Comparison of ENCODE assay signal across 30 cellular contexts in the genomic region with DNA sequence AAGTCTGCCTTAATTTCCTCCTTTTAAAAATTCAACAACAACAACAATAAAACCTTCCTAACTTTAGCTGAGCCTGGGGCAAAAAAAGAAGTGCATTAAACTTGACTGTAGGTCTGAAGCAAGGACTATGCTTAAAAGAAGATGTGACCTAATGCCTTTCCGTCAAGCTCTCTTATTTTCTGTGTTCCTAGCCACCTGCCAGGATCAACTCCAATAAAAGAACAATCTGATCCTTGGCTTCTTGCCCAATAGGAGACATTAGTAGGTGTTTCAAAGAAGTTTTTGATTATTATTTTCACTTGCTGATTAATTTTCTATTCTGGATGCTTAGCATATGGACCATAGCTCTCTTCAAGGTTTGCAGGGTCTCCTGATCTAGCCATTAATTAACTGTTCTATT.
"Had no signal": no experiment of that assay in that cellular context is flagged by ENCODE, and none has a peak within 500 bp of the region (broad histone marks: within the 10 kb centered on the region; RNA-seq: fewer than 3 reads in every experiment).

No MANE protein-coding gene starts in this region.

- ATAC-seq: activated T-cell treated with anti-CD3 and anti-CD28 coated beads, Interleukin-2, amount 50 U/mL, for 4 hours; activated T-helper 17 cell treated with anti-CD3 and anti-CD28 coated beads, Interleukin-2, amount 50 U/mL, for 72 hours; foreskin keratinocyte; heart left ventricle; stimulated activated memory B cell treated with anti-CD40 and anti-IgM and Interleukin-4, amounts not matched to agents 10 μg/mL and 1 μg/mL and 100 μg/mL, for 72 hours had no signal

- H3K4me3 ChIP-seq: esophagus muscularis mucosa, heart left ventricle, ovary, sigmoid colon, smooth muscle cell, stomach, thyroid gland, upper lobe of left lung, vagina had no signal

- DNase-seq: activated CD4-positive, alpha-beta memory T cell treated with anti-CD3 and anti-CD28 coated beads, Interleukin-2, amount 10 ng/mL, durations not matched to agents 7 days and 5 days; activated CD4-positive, alpha-beta T cell treated with anti-CD3 and anti-CD28 coated beads, Interleukin-2, amount 10 ng/mL, durations not matched to agents 7 days and 5 days; activated CD4-positive, CD25-positive, alpha-beta regulatory T cell treated with anti-CD3 and anti-CD28 coated beads, Interleukin-2, amount 50 U/mL, for 72 hours; activated gamma-delta T cell treated with Interleukin-2 at 50 U/mL for 16 hours; activated naive CD4-positive, alpha-beta T cell treated with anti-CD3 and anti-CD28 coated beads, Interleukin-2, amount 50 U/mL, for 16 hours; activated T-cell treated with anti-CD3 and anti-CD28 coated beads, Interleukin-2, amount 50 U/mL, for 4 hours; amniotic stem cell; caudate nucleus; endodermal cell; foreskin keratinocyte; heart left ventricle; hypothalamus; immature natural killer cell; kidney; naive B cell; ovary; retina; sigmoid colon; stimulated activated CD4-positive, alpha-beta T cell treated with anti-CD3 and anti-CD28 coated beads, Interleukin-1b, Interleukin-23, amount 100 ng/mL, for 48 hours; stimulated activated CD4-positive, alpha-beta T cell treated with anti-CD3 and anti-CD28 coated beads, Interleukin-4, amount 100 ng/mL, for 4 hours; stimulated activated CD8-positive, alpha-beta memory T cell treated with anti-CD3 and anti-CD28 coated beads, Interleukin-4, amount 100 ng/mL, for 48 hours; stomach; T1000; thyroid gland; upper lobe of left lung had no signal
